Comparison of ENCODE assay signal across 1 cellular context in genomic region chr11:109106201-109106906, GRCh38.
A peak's percentile ranks its signal among the peaks of the same experiment; 100 is the strongest.
TF ChIP-seq lines count a peak whose summit lies in the region.

No MANE protein-coding gene starts in this region.

TF ChIP-seq in H1, 55 proteins besides CTCF, POLR2A, EP300 and RAD21 (continued from another document):
- TF ChIP-seq JUND (IDR thresholded peaks at IDR 0.05; ENCODE audit: low read length), result no peak
- TF ChIP-seq TBP (IDR thresholded peaks at IDR 0.05; ENCODE audit: low read depth, low read length), result peak; percentile 35; the same call in 1 of the 2 replicates
- TF ChIP-seq YY1 (IDR thresholded peaks at IDR 0.05; ENCODE audit: low read depth, low read length), result 0 out of 2 replicates have a peak, but pooled peaks have one; percentile 43
- TF ChIP-seq HDAC2 (IDR thresholded peaks at IDR 0.05; ENCODE audit: borderline replicate concordance in 1 of 2, low read depth in 2 of 2, low read length in 2 of 2), result peak; percentile 25 to 33; a peak in 1 of 4 replicates
- TF ChIP-seq TCF12 (IDR thresholded peaks at IDR 0.05; ENCODE audit: low read depth, low read length), result peak; percentile 85
